Comparison of ENCODE assay signal across 1 cellular context in genomic region chr13:97434417-97435296, GRCh38.
TF ChIP-seq lines count a peak whose summit lies in the region.

No MANE protein-coding gene starts in this region.

TF ChIP-seq in K562, 482 proteins besides CTCF, POLR2A, EP300 and RAD21 (continued from another document):
- TF ChIP-seq, protein P1, sequence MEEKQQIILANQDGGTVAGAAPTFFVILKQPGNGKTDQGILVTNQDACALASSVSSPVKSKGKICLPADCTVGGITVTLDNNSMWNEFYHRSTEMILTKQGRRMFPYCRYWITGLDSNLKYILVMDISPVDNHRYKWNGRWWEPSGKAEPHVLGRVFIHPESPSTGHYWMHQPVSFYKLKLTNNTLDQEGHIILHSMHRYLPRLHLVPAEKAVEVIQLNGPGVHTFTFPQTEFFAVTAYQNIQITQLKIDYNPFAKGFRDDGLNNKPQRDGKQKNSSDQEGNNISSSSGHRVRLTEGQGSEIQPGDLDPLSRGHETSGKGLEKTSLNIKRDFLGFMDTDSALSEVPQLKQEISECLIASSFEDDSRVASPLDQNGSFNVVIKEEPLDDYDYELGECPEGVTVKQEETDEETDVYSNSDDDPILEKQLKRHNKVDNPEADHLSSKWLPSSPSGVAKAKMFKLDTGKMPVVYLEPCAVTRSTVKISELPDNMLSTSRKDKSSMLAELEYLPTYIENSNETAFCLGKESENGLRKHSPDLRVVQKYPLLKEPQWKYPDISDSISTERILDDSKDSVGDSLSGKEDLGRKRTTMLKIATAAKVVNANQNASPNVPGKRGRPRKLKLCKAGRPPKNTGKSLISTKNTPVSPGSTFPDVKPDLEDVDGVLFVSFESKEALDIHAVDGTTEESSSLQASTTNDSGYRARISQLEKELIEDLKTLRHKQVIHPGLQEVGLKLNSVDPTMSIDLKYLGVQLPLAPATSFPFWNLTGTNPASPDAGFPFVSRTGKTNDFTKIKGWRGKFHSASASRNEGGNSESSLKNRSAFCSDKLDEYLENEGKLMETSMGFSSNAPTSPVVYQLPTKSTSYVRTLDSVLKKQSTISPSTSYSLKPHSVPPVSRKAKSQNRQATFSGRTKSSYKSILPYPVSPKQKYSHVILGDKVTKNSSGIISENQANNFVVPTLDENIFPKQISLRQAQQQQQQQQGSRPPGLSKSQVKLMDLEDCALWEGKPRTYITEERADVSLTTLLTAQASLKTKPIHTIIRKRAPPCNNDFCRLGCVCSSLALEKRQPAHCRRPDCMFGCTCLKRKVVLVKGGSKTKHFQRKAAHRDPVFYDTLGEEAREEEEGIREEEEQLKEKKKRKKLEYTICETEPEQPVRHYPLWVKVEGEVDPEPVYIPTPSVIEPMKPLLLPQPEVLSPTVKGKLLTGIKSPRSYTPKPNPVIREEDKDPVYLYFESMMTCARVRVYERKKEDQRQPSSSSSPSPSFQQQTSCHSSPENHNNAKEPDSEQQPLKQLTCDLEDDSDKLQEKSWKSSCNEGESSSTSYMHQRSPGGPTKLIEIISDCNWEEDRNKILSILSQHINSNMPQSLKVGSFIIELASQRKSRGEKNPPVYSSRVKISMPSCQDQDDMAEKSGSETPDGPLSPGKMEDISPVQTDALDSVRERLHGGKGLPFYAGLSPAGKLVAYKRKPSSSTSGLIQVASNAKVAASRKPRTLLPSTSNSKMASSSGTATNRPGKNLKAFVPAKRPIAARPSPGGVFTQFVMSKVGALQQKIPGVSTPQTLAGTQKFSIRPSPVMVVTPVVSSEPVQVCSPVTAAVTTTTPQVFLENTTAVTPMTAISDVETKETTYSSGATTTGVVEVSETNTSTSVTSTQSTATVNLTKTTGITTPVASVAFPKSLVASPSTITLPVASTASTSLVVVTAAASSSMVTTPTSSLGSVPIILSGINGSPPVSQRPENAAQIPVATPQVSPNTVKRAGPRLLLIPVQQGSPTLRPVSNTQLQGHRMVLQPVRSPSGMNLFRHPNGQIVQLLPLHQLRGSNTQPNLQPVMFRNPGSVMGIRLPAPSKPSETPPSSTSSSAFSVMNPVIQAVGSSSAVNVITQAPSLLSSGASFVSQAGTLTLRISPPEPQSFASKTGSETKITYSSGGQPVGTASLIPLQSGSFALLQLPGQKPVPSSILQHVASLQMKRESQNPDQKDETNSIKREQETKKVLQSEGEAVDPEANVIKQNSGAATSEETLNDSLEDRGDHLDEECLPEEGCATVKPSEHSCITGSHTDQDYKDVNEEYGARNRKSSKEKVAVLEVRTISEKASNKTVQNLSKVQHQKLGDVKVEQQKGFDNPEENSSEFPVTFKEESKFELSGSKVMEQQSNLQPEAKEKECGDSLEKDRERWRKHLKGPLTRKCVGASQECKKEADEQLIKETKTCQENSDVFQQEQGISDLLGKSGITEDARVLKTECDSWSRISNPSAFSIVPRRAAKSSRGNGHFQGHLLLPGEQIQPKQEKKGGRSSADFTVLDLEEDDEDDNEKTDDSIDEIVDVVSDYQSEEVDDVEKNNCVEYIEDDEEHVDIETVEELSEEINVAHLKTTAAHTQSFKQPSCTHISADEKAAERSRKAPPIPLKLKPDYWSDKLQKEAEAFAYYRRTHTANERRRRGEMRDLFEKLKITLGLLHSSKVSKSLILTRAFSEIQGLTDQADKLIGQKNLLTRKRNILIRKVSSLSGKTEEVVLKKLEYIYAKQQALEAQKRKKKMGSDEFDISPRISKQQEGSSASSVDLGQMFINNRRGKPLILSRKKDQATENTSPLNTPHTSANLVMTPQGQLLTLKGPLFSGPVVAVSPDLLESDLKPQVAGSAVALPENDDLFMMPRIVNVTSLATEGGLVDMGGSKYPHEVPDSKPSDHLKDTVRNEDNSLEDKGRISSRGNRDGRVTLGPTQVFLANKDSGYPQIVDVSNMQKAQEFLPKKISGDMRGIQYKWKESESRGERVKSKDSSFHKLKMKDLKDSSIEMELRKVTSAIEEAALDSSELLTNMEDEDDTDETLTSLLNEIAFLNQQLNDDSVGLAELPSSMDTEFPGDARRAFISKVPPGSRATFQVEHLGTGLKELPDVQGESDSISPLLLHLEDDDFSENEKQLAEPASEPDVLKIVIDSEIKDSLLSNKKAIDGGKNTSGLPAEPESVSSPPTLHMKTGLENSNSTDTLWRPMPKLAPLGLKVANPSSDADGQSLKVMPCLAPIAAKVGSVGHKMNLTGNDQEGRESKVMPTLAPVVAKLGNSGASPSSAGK (IDR thresholded peaks at IDR 0.05) = peak; percentile 80
- peak; percentile 76 for TF ChIP-seq ZSCAN29 (IDR thresholded peaks at IDR 0.05)
